1 cellular context compared by ENCODE assay signal in genomic region chr7:55472928-55473725, GRCh38.
TF ChIP-seq lines count a peak whose summit lies in the region.

No MANE protein-coding gene starts in this region.

TF ChIP-seq in GM12878, 131 proteins besides CTCF, POLR2A, EP300 and RAD21:
- no peak for TF ChIP-seq FOXM1 (IDR thresholded peaks at IDR 0.05; ENCODE audit: low read depth, low read length)
- no peak for TF ChIP-seq SREBF2 (IDR thresholded peaks at IDR 0.05; ENCODE audit: low read length)
- TF ChIP-seq EGR1 (IDR thresholded peaks at IDR 0.05; ENCODE audit: borderline replicate concordance in 1 of 2, low read depth in 2 of 2, low read length in 2 of 2): no peak
- no peak for TF ChIP-seq SUPT20H (IDR thresholded peaks at IDR 0.05; ENCODE audit: borderline replicate concordance, control insufficient read depth, low read depth, low read length)
- no peak for TF ChIP-seq TARDBP (IDR thresholded peaks at IDR 0.05; ENCODE audit: borderline replicate concordance)
- no peak for TF ChIP-seq STAT1 (conservative IDR thresholded peaks at IDR 0.05)
- no peak for TF ChIP-seq CREM (IDR thresholded peaks at IDR 0.05; ENCODE audit: low read depth)
- no peak for TF ChIP-seq TCF7 (IDR thresholded peaks at IDR 0.05; ENCODE audit: borderline replicate concordance)
- no peak for TF ChIP-seq TCF3 (IDR thresholded peaks at IDR 0.05; ENCODE audit: borderline replicate concordance, insufficient read depth, low read depth, low read length)
- no peak for TF ChIP-seq ETV6 (conservative IDR thresholded peaks at IDR 0.05 in 1 of 2, IDR thresholded peaks at IDR 0.05 in 1 of 2; ENCODE audit: borderline replicate concordance in 1 of 2, low read depth in 1 of 2)
